ENCODE assay signal across 8 cellular contexts in genomic region chr2:56009758-56010534, GRCh38.
DNase-seq lines count a peak whose midpoint lies in the region; ATAC-seq, FAIRE-seq and TF ChIP-seq lines count a peak whose summit lies in the region.

No MANE protein-coding gene starts in this region.

- ATAC-seq in HepG2 = no peak
- ATAC-seq in HG03196 (IDR thresholded peaks at IDR 0.05; ENCODE audit: unreplicated experiment) = no peak
- ATAC-seq in HG02973 (IDR thresholded peaks at IDR 0.05; ENCODE audit: unreplicated experiment) = no peak

- in situ Hi-C loops in HepG2 (cut with HindIII; ENCODE audit: extremely low pct_ligation_motif_present, low pct_unique_long_range_greater_than_20kb) = no loop called here

- CTCF ChIA-PET in HepG2 (lab: Yijun Ruan, JAX; ENCODE audit: low intra/inter-chr PET ratio, low total read pairs) = interaction anchor here (0.9 to 1.4 kb wide), 4 partner anchors 122 to 323 kb away, joined by 3 to 15 read pairs (median 9); no protein-coding TSS in a partner anchor

- no peak for FAIRE-seq in HepG2 (lab: Jason Lieb, UNC)

- TF ChIP-seq POLR2A in HepG2 (IDR thresholded peaks at IDR 0.05; ENCODE audit: insufficient read depth in 1 of 2, low read depth in 2 of 2, low read length in 2 of 2) = no peak

- no peak overlapping the region for H3K4me2 ChIP-seq in HepG2 (ENCODE audit: low read depth, low read length)

- 7% methylated on average over 3 of the region's 3 CpGs for WGBS in HepG2 (ENCODE audit: low lambda C conversion rate)

- peak; percentile 63 for TF ChIP-seq CTCF in HepG2 (CRISPR knock-in tag; IDR thresholded peaks at IDR 0.05)

- no peaks in the 10 kb centered on the region for H3K79me2 ChIP-seq in HepG2 (ENCODE audit: insufficient read depth, low read length)

- H3K27me3 ChIP-seq in adipocyte (replicated peaks; ENCODE audit: control insufficient read depth, insufficient read depth, low read length) (no peaks in the 10 kb centered on the region), HepG2 (ENCODE audit: control insufficient read depth in 1 of 2, insufficient read depth in 2 of 2, low read length in 2 of 2) (0 out of 5 replicates have a peak, but pooled peaks cover 0 to 5% of the 10 kb centered on the region in 2 experiments)

- peak overlapping the region; percentile 65 for H3K9ac ChIP-seq in adipocyte (ENCODE audit: low read length)
- no peak overlapping the region for H3K9ac ChIP-seq in HepG2 (ENCODE audit: insufficient read depth, low read depth, low read length)

- H3K36me3 ChIP-seq in adipocyte (ENCODE audit: control insufficient read depth, insufficient read depth, low read length, severe bottlenecking) = no peaks in the 10 kb centered on the region
- no peaks in the 10 kb centered on the region for H3K36me3 ChIP-seq in HepG2 (replicated peaks in 1 of 2; ENCODE audit: control insufficient read depth in 1 of 2, insufficient read depth in 2 of 2, low read length in 2 of 2)

- H3K4me1 ChIP-seq in adipocyte (ENCODE audit: control insufficient read depth, insufficient read depth, low read length) = peaks cover 24% of the 10 kb centered on the region
- no peaks in the 10 kb centered on the region for H3K4me1 ChIP-seq in HepG2 (ENCODE audit: insufficient read depth, low read length)

- H3K4me3 ChIP-seq in adipocyte (ENCODE audit: low read length) (peak overlapping the region; percentile 55), HepG2 (replicated peaks in 1 of 3; ENCODE audit: insufficient read depth in 1 of 3, low read depth in 2 of 3, low read length in 3 of 3) (no peak overlapping the region)

- intact Hi-C loops in HepG2 (cut with micrococcal nuclease; ENCODE audit: unreplicated experiment) = loop anchor here (1.0 kb wide), 2 partner anchors 239 to 292 kb away; no protein-coding TSS in a partner anchor

- POLR2A ChIA-PET in HepG2 (lab: Yijun Ruan, JAX) = no interaction called here

- H2AFZ ChIP-seq in HepG2 (ENCODE audit: low read length) = no peak overlapping the region

- H3K9me3 ChIP-seq in adipocyte (ENCODE audit: control insufficient read depth, low read length) = no peaks in the 10 kb centered on the region
- no peaks in the 10 kb centered on the region for H3K9me3 ChIP-seq in HepG2 (ENCODE audit: low read length)

- TF ChIP-seq EP300 in HepG2 (IDR thresholded peaks at IDR 0.05; ENCODE audit: low read depth in 2 of 2, low read length in 2 of 2) (no peak), HepG2 (CRISPR knock-in tag; IDR thresholded peaks at IDR 0.05; ENCODE audit: borderline replicate concordance) (no peak)

- H4K20me1 ChIP-seq in HepG2 (ENCODE audit: insufficient read depth, low read length) = no peaks in the 10 kb centered on the region

- no peak overlapping the region for H3K27ac ChIP-seq in HepG2 (ENCODE audit: extremely low read length, insufficient read depth, low read length)

- no peak for TF ChIP-seq RAD21 in HepG2 (CRISPR knock-in tag; IDR thresholded peaks at IDR 0.05)

- BruUV-seq in HepG2 (replicated peaks; lab: Mats Ljungman, UMichigan) = no TSS peak

- peak; percentile 73 for DNase-seq in ELR (ENCODE audit: low read depth)
- DNase-seq in NCI-H1105 treated with DMSO at 0.1 percent for 48 hours (lab: John Stamatoyannopoulos, UW) = peak; percentile 62
- peak; percentile 84 for DNase-seq in adipocyte (ENCODE audit: low read depth)
- peak; percentile 42 for DNase-seq in HepG2 (ENCODE audit: low spot score)
- no peak for DNase-seq in stimulated activated CD4-positive, alpha-beta T cell treated with anti-CD3 and anti-CD28 coated beads, Interleukin-2, amount 100 ng/mL, for 24 hours
- no peak for DNase-seq in mucosa of gallbladder (ENCODE audit: low spot score)

TF ChIP-seq in HepG2, 621 proteins besides CTCF, POLR2A, EP300 and RAD21:
- peak; percentile 78 for TF ChIP-seq STAG1 (CRISPR knock-in tag; IDR thresholded peaks at IDR 0.05)
- peak; percentile 66 for TF ChIP-seq SMC3 (IDR thresholded peaks at IDR 0.05; ENCODE audit: low read length)
- TF ChIP-seq, protein P1, sequence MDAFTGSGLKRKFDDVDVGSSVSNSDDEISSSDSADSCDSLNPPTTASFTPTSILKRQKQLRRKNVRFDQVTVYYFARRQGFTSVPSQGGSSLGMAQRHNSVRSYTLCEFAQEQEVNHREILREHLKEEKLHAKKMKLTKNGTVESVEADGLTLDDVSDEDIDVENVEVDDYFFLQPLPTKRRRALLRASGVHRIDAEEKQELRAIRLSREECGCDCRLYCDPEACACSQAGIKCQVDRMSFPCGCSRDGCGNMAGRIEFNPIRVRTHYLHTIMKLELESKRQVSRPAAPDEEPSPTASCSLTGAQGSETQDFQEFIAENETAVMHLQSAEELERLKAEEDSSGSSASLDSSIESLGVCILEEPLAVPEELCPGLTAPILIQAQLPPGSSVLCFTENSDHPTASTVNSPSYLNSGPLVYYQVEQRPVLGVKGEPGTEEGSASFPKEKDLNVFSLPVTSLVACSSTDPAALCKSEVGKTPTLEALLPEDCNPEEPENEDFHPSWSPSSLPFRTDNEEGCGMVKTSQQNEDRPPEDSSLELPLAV (CRISPR knock-in tag; conservative IDR thresholded peaks at IDR 0.05; ENCODE audit: low read depth) = no peak

Comparison
In these comparisons a context has a peak if more than half of its experiments do, and no peak if none do; other contexts are left out.
1. DNase-seq: peak in ELR (single experiment), NCI-H1105 treated with DMSO at 0.1 percent for 48 hours (single experiment), adipocyte (single experiment) and HepG2 (single experiment); none in stimulated activated CD4-positive, alpha-beta T cell treated with anti-CD3 and anti-CD28 coated beads, Interleukin-2, amount 100 ng/mL, for 24 hours (0 of 2) and mucosa of gallbladder (single experiment).